In the genomic region with DNA sequence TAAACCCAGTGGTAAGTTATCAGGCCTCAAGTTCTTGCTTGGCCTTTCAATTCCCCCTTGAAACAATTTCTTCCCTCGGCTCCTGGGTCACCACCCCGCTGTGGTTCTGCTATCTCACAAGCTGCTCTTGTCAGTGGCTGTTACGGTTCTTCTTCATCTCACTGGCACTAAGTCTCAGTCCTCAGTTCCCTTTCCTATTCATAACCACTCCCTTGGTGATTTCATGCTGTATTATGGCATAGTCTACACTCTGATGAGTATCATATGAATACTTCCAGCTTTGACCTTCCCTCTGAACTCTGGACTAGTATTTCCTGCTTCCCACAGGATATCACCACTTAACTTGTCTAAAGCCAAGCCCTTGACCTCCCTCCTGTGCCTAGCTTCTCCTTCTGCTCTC, we compare ENCODE assay signal across 20 cellular contexts. TPM values are rescaled to one million over a fixed set of nuclear protein-coding genes. Genes with fewer than 3 reads are reported as not detected.
A peak's percentile ranks its signal among the peaks of the same experiment; 100 is the strongest.
DNase-seq lines count a peak whose midpoint lies in the region; ATAC-seq, FAIRE-seq and TF ChIP-seq lines count a peak whose summit lies in the region.
"Had no signal": no experiment of that assay in that cellular context is flagged by ENCODE, and none has a peak within 500 bp of the region (broad histone marks: within the 10 kb centered on the region; RNA-seq: fewer than 3 reads in every experiment).

No MANE protein-coding gene starts in this region.

- H3K4ac ChIP-seq in H9 (ENCODE audit: low read depth, low read length) = no peak overlapping the region

- H2BK15ac ChIP-seq in H9 (ENCODE audit: low read depth, low read length) = no peak overlapping the region

- no peaks in the 10 kb centered on the region for H3K27me3 ChIP-seq in H9 (ENCODE audit: insufficient read depth, low read length)
- H3K27me3 ChIP-seq: heart right ventricle, tibial artery had no signal

- H3K9me3 ChIP-seq in H9 (ENCODE audit: control insufficient read depth, low read depth, low read length) = no peaks in the 10 kb centered on the region
- H3K9me3 ChIP-seq: HAP-1, heart right ventricle, tibial artery had no signal

- no peak overlapping the region for H2AFZ ChIP-seq in H9 (ENCODE audit: low read length)

- H3K4me3 Mint-ChIP-seq in H9 = no peak overlapping the region
- H3K4me3 Mint-ChIP-seq: activated T-cell treated with anti-CD3 and anti-CD28 coated beads, Interleukin-2, amount 50 U/mL, for 72 hours; naive B cell; T-helper 17 cell had no signal

- no peak for FAIRE-seq in frontal cortex (lab: Jason Lieb, UNC)

- H3K79me2 ChIP-seq in H9 (ENCODE audit: insufficient read depth, low read length) = no peaks in the 10 kb centered on the region

- H3K27ac Mint-ChIP-seq in H9 = no peak overlapping the region
- H3K27ac Mint-ChIP-seq: activated T-cell treated with anti-CD3 and anti-CD28 coated beads, Interleukin-2, amount 50 U/mL, for 72 hours; naive B cell; T-helper 17 cell had no signal

- H4K5ac ChIP-seq in H9 (ENCODE audit: insufficient read length, low read depth, low read length) = no peak overlapping the region

- no peak overlapping the region for H3K9ac ChIP-seq in H9 (ENCODE audit: extremely low read depth, insufficient read length, low read length)

- H2BK5ac ChIP-seq in H9 (ENCODE audit: insufficient read length, low read length) = no peak overlapping the region

- no peak overlapping the region for H2BK20ac ChIP-seq in H9 (ENCODE audit: low read depth, low read length, poor library complexity, severe bottlenecking)

- H3K4me2 ChIP-seq in H9 (ENCODE audit: insufficient read depth, insufficient read length, low read length) = no peak overlapping the region

- H3K27ac ChIP-seq in substantia nigra (ENCODE audit: low read depth, low read length, poor library complexity, severe bottlenecking) (no peak overlapping the region), H9 (ENCODE audit: insufficient read length, low read depth, low read length) (no peak overlapping the region)
- H3K27ac ChIP-seq: heart right ventricle, tibial artery had no signal

- H2AK5ac ChIP-seq in H9 (ENCODE audit: insufficient read length, low read length) = no peak overlapping the region

- no peaks in the 10 kb centered on the region for H3K27me3 Mint-ChIP-seq in H9 (ENCODE audit: low read depth)
- H3K27me3 Mint-ChIP-seq: naive B cell had no signal

- DNase-seq in globus pallidus (ENCODE audit: low spot score) = peak; percentile 11
- DNase-seq in substantia nigra (lab: John Stamatoyannopoulos, UW) = no peak
- no peak for DNase-seq in frontal cortex (ENCODE audit: low spot score in 2 of 2)
- DNase-seq in H9 = no peak
- DNase-seq: activated CD4-positive, alpha-beta T cell treated with anti-CD3 and anti-CD28 coated beads for 4 hours; activated T-cell treated with anti-CD3 and anti-CD28 coated beads, Interleukin-2, amount 50 U/mL, for 72 hours; erythroblast; heart right ventricle; IMR-90; naive B cell; NCI-H1105 treated with DMSO at 0.1 percent for 48 hours; T-helper 17 cell; tibial artery had no signal

- no peak overlapping the region for H3K56ac ChIP-seq in H9 (ENCODE audit: insufficient read length, low read depth, low read length)

- no peak overlapping the region for H4K91ac ChIP-seq in H9 (ENCODE audit: insufficient read length, low read depth, low read length)

- ATAC-seq in GM18511 (IDR thresholded peaks at IDR 0.05; ENCODE audit: unreplicated experiment) (peak; percentile 65), GM21526 (IDR thresholded peaks at IDR 0.05; ENCODE audit: low FRiP score, unreplicated experiment) (peak; percentile 57), HG03442 (IDR thresholded peaks at IDR 0.05; ENCODE audit: unreplicated experiment) (peak; percentile 60), HG02970 (IDR thresholded peaks at IDR 0.05; ENCODE audit: low FRiP score, unreplicated experiment) (no peak)
- ATAC-seq: activated T-cell treated with anti-CD3 and anti-CD28 coated beads, Interleukin-2, amount 50 U/mL, for 72 hours; T-helper 17 cell had no signal

- no peak overlapping the region for H2BK12ac ChIP-seq in H9 (ENCODE audit: insufficient read length, low read depth, low read length)

- no peaks in the 10 kb centered on the region for H3K79me1 ChIP-seq in H9 (ENCODE audit: insufficient read depth, low read depth, low read length, poor library complexity, severe bottlenecking)

- H4K8ac ChIP-seq in H9 (replicated peaks; ENCODE audit: insufficient read length, low read depth, low read length) = no peak overlapping the region

- H4K20me1 ChIP-seq in H9 (ENCODE audit: control insufficient read depth, insufficient read depth, insufficient read length) = no peaks in the 10 kb centered on the region

- no peaks in the 10 kb centered on the region for H3K23me2 ChIP-seq in H9 (ENCODE audit: insufficient read length, low read depth, low read length, poor library complexity, severe bottlenecking)

- peaks cover 0 to 2% of the 10 kb centered on the region in 2 experiments; a peak in 2 of 4 replicates for H3K4me1 Mint-ChIP-seq in H9
- H3K4me1 Mint-ChIP-seq: naive B cell had no signal

- no peaks in the 10 kb centered on the region for H3K9me3 Mint-ChIP-seq in H9
- H3K9me3 Mint-ChIP-seq: activated T-cell treated with anti-CD3 and anti-CD28 coated beads, Interleukin-2, amount 50 U/mL, for 72 hours; naive B cell had no signal

- H3K23ac ChIP-seq in H9 (ENCODE audit: insufficient read length, low read depth, low read length) = no peak overlapping the region

- TF ChIP-seq CTCF in H9 (conservative IDR thresholded peaks at IDR 0.05) = no peak

- no peaks in the 10 kb centered on the region for H3K4me1 ChIP-seq in H9 (ENCODE audit: insufficient read depth, low read length)
- H3K4me1 ChIP-seq: HAP-1, tibial artery had no signal

- no peaks in the 10 kb centered on the region for H3K36me3 Mint-ChIP-seq in H9 (ENCODE audit: insufficient read depth in 1 of 3, low read depth in 3 of 3)

- no peak overlapping the region for H2BK120ac ChIP-seq in H9 (ENCODE audit: low read depth, low read length, poor library complexity, severe bottlenecking)

- H3K18ac ChIP-seq in H9 (ENCODE audit: insufficient read length, low read depth, low read length) = no peak overlapping the region

- no CpG with 5 or more reads among the region's 3 CpGs for WGBS in H9 (ENCODE audit: extremely low coverage, insufficient read length, low lambda C conversion rate)

- no peak overlapping the region for H3T11ph ChIP-seq in H9 (ENCODE audit: low read length)

- H3K14ac ChIP-seq in H9 (ENCODE audit: insufficient read depth, low read length) = no peak overlapping the region

RNA-seq across cellular contexts. Expression of a gene that starts 7.9 kb away (rescaled TPM):
- total RNA-seq in frontal cortex (not detected), H9 (2021) (not detected in 2 replicates)
- total RNA-seq: activated T-cell treated with anti-CD3 and anti-CD28 coated beads, Interleukin-2, amount 50 U/mL, for 72 hours; cerebellum; heart right ventricle; IMR-90; RPMI7951; T-helper 17 cell had no signal

RNA-seq across cellular contexts. Expression of a gene that starts 27.0 kb away (rescaled TPM):
- total RNA-seq in frontal cortex (not detected), H9 (2021) (not detected in 2 replicates)
- total RNA-seq: activated T-cell treated with anti-CD3 and anti-CD28 coated beads, Interleukin-2, amount 50 U/mL, for 72 hours; cerebellum; heart right ventricle; IMR-90; RPMI7951; T-helper 17 cell had no signal
